Comparison of ENCODE assay signal across 8 cellular contexts in the genomic region with DNA sequence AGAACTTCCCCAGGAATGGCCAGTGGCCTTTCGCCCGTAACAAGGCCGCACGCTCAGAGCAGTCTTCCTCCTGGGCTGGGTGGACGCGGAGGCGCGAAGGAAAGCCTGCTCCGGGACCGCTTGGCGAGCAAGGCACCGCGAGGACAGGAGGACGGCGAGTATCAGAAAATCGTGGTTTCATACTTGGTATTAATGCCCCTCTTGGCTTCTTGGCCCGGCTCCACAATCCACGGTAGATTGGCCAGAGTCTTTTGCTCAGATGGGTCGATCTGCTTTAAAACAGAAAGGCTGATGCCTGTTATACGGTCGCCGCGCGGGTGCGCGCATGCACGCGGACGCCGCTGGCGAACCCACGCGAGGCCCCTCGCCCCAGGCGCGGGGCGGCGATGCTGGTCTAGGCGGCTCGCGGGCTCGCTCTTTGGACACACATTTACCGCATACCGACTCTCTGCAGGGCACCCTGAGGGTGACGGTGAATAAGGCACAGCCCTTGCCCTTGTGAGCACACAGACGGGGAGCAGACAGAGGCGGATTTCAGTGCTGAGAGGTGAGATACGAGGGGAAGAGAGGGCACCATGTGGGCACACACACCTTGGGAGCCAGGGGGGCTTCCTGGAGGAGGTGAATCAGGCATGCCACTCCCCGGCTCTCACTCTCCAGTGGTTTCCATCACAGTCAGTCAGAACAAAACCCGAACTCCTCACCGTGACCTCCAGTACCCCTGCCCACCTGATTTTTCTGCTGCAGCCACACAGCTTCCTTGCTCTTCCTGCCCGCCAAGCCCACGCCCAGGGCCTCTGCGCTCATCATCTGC.
A peak's percentile ranks its signal among the peaks of the same experiment; 100 is the strongest.
DNase-seq lines count a peak whose midpoint lies in the region; ATAC-seq and TF ChIP-seq lines count a peak whose summit lies in the region.

No MANE protein-coding gene starts in this region.

- peaks cover 0 to 12% (median 0%) of the 10 kb centered on the region in 3 donors for H3K4me1 ChIP-seq in gastroesophageal sphincter

- H3K9me3 ChIP-seq in gastroesophageal sphincter = peaks cover 0 to 2% (median 0%) of the 10 kb centered on the region in 3 donors

- no peaks in the 10 kb centered on the region for H3K36me3 Mint-ChIP-seq in activated T-cell treated with anti-CD3 and anti-CD28 coated beads, Interleukin-2, amount 50 U/mL, for 24 hours (ENCODE audit: low read depth)

- H3K27me3 ChIP-seq in gastroesophageal sphincter = no peaks in the 10 kb centered on the region

- DNase-seq in DMS79 (lab: John Stamatoyannopoulos, UW) = peak; percentile 28
- peak; percentile 53 for DNase-seq in activated T-cell treated with anti-CD3 and anti-CD28 coated beads, Interleukin-2, amount 50 U/mL, for 24 hours
- DNase-seq in retina = peak; percentile 79
- DNase-seq in COLO668 (lab: John Stamatoyannopoulos, UW; ENCODE audit: unreplicated experiment) = no peak
- DNase-seq in NCI-H1694 (lab: John Stamatoyannopoulos, UW) = no peak
- DNase-seq in ureter (ENCODE audit: low spot score) = no peak

- H3K36me3 ChIP-seq in gastroesophageal sphincter = peaks cover 0 to 15% of the 10 kb centered on the region in 2 donors

- peak overlapping the region; percentile 36 to 51 for H3K4me3 ChIP-seq in gastroesophageal sphincter

- H3K27me3 Mint-ChIP-seq in activated T-cell treated with anti-CD3 and anti-CD28 coated beads, Interleukin-2, amount 50 U/mL, for 24 hours = peaks cover 45% of the 10 kb centered on the region

- no peak overlapping the region for H3K27ac ChIP-seq in gastroesophageal sphincter

- ATAC-seq in HG02588 (IDR thresholded peaks at IDR 0.05; ENCODE audit: unreplicated experiment) (peak; percentile 54), gastroesophageal sphincter (peak; percentile 42)

- no peak for TF ChIP-seq CTCF in gastroesophageal sphincter (IDR thresholded peaks at IDR 0.05)

- H3K4me3 Mint-ChIP-seq in activated T-cell treated with anti-CD3 and anti-CD28 coated beads, Interleukin-2, amount 50 U/mL, for 24 hours = peak overlapping the region; percentile 72

- H3K27ac Mint-ChIP-seq in activated T-cell treated with anti-CD3 and anti-CD28 coated beads, Interleukin-2, amount 50 U/mL, for 24 hours = peak overlapping the region; percentile 56

- no peak for TF ChIP-seq POLR2A in gastroesophageal sphincter (IDR thresholded peaks at IDR 0.05)

- peaks cover 37% of the 10 kb centered on the region for H3K4me1 Mint-ChIP-seq in activated T-cell treated with anti-CD3 and anti-CD28 coated beads, Interleukin-2, amount 50 U/mL, for 24 hours (ENCODE audit: low read depth)

- no peak for TF ChIP-seq EP300 in gastroesophageal sphincter (IDR thresholded peaks at IDR 0.05)

- 44 to 63% methylated on average over 8 of the region's 54 CpGs for WGBS in gastroesophageal sphincter (ENCODE audit: low coverage in 1 of 2), 2 donors

- H3K9me3 Mint-ChIP-seq in activated T-cell treated with anti-CD3 and anti-CD28 coated beads, Interleukin-2, amount 50 U/mL, for 24 hours = no peaks in the 10 kb centered on the region

Comparison
In these comparisons a context has a peak if more than half of its experiments do, and no peak if none do; other contexts are left out.
1. DNase-seq: peak in DMS79 (single experiment), activated T-cell treated with anti-CD3 and anti-CD28 coated beads, Interleukin-2, amount 50 U/mL, for 24 hours (single experiment) and retina (single experiment); none in COLO668 (single experiment), NCI-H1694 (single experiment) and ureter (single experiment).